19 cellular contexts compared by ENCODE assay signal in the genomic region with DNA sequence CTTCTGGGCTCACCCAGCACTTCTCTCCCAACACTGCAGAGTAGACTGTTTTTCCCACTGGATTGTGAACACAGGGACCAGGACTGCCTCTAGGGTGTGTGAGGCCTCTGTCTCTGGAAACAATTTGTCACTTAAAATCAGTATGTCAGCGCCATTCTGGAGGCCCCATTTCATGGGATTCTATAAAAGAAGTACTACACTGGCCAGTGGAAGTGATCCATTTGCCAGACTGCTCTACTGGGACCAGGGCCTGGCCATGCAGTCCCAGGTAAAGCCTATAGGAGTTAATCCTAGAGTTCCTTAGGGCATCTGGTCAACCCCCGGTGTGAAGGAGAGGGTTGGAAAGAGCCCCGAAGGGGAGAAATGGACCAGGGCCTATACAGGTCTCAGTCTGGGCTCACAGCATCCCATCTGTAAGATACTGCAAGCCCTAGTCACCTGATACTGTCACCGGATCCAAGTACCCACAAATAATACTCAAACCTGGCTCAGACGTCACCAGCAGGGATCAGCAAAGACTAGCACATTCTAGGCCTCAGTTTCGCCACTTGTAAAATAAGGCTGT.
DNase-seq lines count a peak whose midpoint lies in the region; ATAC-seq and TF ChIP-seq lines count a peak whose summit lies in the region.
"Had no signal": no experiment of that assay in that cellular context is flagged by ENCODE, and none has a peak within 500 bp of the region (broad histone marks: within the 10 kb centered on the region; RNA-seq: fewer than 3 reads in every experiment).

No MANE protein-coding gene starts in this region.

- no peak overlapping the region for H3K27ac ChIP-seq in right atrium auricular region
- no peak overlapping the region for H3K27ac ChIP-seq in sigmoid colon
- H3K27ac ChIP-seq in uterus, result no peak overlapping the region
- H3K27ac ChIP-seq in testis, result no peak overlapping the region
- H3K27ac ChIP-seq: A549, KMS-11 had no signal

- H3K4me1 ChIP-seq in right atrium auricular region, result no peaks in the 10 kb centered on the region
- peaks cover 0 to 17% (median 13%) of the 10 kb centered on the region in 4 donors for H3K4me1 ChIP-seq in sigmoid colon
- H3K4me1 ChIP-seq in uterus, result no peaks in the 10 kb centered on the region
- no peaks in the 10 kb centered on the region for H3K4me1 ChIP-seq in testis

- H3K9me3 ChIP-seq in right atrium auricular region (no peaks in the 10 kb centered on the region), sigmoid colon (no peaks in the 10 kb centered on the region), uterus (no peaks in the 10 kb centered on the region), testis (no peaks in the 10 kb centered on the region)
- H3K9me3 ChIP-seq: A549 had no signal

- no peak for TF ChIP-seq POLR2A in sigmoid colon (IDR thresholded peaks at IDR 0.05)
- TF ChIP-seq POLR2A in uterus (IDR thresholded peaks at IDR 0.05), result no peak
- TF ChIP-seq POLR2A in testis (IDR thresholded peaks at IDR 0.05), result no peak

- TF ChIP-seq CTCF in right atrium auricular region (IDR thresholded peaks at IDR 0.05) (no peak), sigmoid colon (IDR thresholded peaks at IDR 0.05) (no peak), uterus (IDR thresholded peaks at IDR 0.05) (no peak), testis (IDR thresholded peaks at IDR 0.05) (no peak)

- DNase-seq in right atrium auricular region (ENCODE audit: low spot score) (peak; percentile 28), Right ventricle myocardium inferior (ENCODE audit: missing footprints) (no peak), ecto neural progenitor cell (ENCODE audit: low spot score) (peak; percentile 35), sigmoid colon (peak; percentile 9), DMS 273 treated with DMSO at 0.1 percent for 48 hours (lab: John Stamatoyannopoulos, UW) (no peak), NCI-H69 (lab: John Stamatoyannopoulos, UW) (no peak), uterus (no peak), testis (no peak)
- DNase-seq: DMS53, GDM1, GOT3, IMR-90, NCI-H1092 treated with DMSO at 0.1 percent for 48 hours, NCI-H146, NCI-H2029, NCI-H2171, NCI-H524 treated with DMSO at 0.1 percent for 48 hours had no signal

- intact Hi-C loops in Right ventricle myocardium inferior (cut with DNase I) (no loop called here), sigmoid colon (cut with DNase I) (no loop called here), uterus (cut with DNase I; ENCODE audit: low total_unique reads) (no loop called here), testis (cut with DNase I; ENCODE audit: low total_unique reads) (no loop called here)

- ATAC-seq in Right ventricle myocardium inferior, result no peak
- ATAC-seq: A549 had no signal

- no peaks in the 10 kb centered on the region for H3K36me3 ChIP-seq in right atrium auricular region
- H3K36me3 ChIP-seq in sigmoid colon, result no peaks in the 10 kb centered on the region
- no peaks in the 10 kb centered on the region for H3K36me3 ChIP-seq in uterus
- H3K36me3 ChIP-seq in testis (ENCODE audit: low read depth, missing control alignments), result no peaks in the 10 kb centered on the region

- WGBS in sigmoid colon, 2 donors, result 89 to 93% methylated on average over 6 of the region's 6 CpGs
- 94 to 98% methylated on average over 6 of the region's 6 CpGs for WGBS in testis, 2 donors

- no peaks in the 10 kb centered on the region for H3K27me3 ChIP-seq in right atrium auricular region
- H3K27me3 ChIP-seq in sigmoid colon, result no peaks in the 10 kb centered on the region
- H3K27me3 ChIP-seq in uterus, result no peaks in the 10 kb centered on the region
- no peaks in the 10 kb centered on the region for H3K27me3 ChIP-seq in testis

- no peak for TF ChIP-seq EP300 in sigmoid colon (IDR thresholded peaks at IDR 0.05)

- no peak overlapping the region for H3K4me3 ChIP-seq in right atrium auricular region
- H3K4me3 ChIP-seq in sigmoid colon, result no peak overlapping the region
- H3K4me3 ChIP-seq in uterus, result no peak overlapping the region
- no peak overlapping the region for H3K4me3 ChIP-seq in testis
- H3K4me3 ChIP-seq: A549 had no signal

Comparison
In these comparisons a context has a peak if more than half of its experiments do, and no peak if none do; other contexts are left out.
1. DNase-seq: peak in right atrium auricular region (single experiment), ecto neural progenitor cell (single experiment) and sigmoid colon (single experiment); none in Right ventricle myocardium inferior (single experiment), DMS 273 treated with DMSO at 0.1 percent for 48 hours (single experiment), NCI-H69 (single experiment), uterus (0 of 2) and testis (single experiment).